In the genomic region with DNA sequence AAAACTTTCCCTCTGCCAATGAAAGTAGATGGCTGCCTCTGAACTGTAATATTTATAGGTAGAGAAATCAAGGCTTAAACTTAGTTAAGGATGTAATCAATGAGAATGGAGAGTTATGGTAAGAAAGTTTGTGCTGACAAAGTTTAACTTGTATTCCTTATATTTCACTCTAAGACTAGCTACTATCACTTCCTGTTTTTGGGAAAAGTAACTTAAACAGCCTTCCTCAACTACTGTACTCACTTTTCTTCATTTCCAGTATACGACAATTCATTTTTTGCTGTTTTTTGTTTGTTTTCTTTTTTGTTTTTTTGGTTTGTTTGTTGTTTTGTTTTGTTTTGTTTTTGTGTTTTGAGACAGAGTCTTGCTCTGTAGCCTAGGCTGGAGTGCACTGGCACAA, we compare ENCODE assay signal across 18 cellular contexts. TPM values are rescaled to one million over a fixed set of nuclear protein-coding genes. Genes with fewer than 3 reads are reported as not detected.
"Had no signal": no experiment of that assay in that cellular context is flagged by ENCODE, and none has a peak within 500 bp of the region (broad histone marks: within the 10 kb centered on the region; RNA-seq: fewer than 3 reads in every experiment).

No MANE protein-coding gene starts in this region.

- ATAC-seq: left ventricle myocardium superior had no signal

- H3K27ac Mint-ChIP-seq: activated B cell treated with CpG ODN at 0.5 μM for 24 hours; activated CD4-positive, alpha-beta T cell treated with anti-CD3 and anti-CD28 coated beads, Interleukin-2, amount 10 ng/mL, durations not matched to agents 24 days and 14 days; nephron; progenitor cell of endocrine pancreas had no signal

- H3K4me3 Mint-ChIP-seq: activated B cell treated with CpG ODN at 0.5 μM for 24 hours; activated CD4-positive, alpha-beta T cell treated with anti-CD3 and anti-CD28 coated beads, Interleukin-2, amount 10 ng/mL, durations not matched to agents 24 days and 14 days; nephron had no signal

- H3K9me3 Mint-ChIP-seq: activated CD4-positive, alpha-beta T cell treated with anti-CD3 and anti-CD28 coated beads, Interleukin-2, amount 10 ng/mL, durations not matched to agents 24 days and 14 days had no signal

- DNase-seq: activated B cell treated with CpG ODN at 0.5 μM for 24 hours; activated CD4-positive, alpha-beta T cell treated with anti-CD3 and anti-CD28 coated beads, Interleukin-2, amount 10 ng/mL, durations not matched to agents 24 days and 14 days; activated CD8-positive, alpha-beta memory T cell treated with anti-CD3 and anti-CD28 coated beads for 24 hours; activated naive CD4-positive, alpha-beta T cell treated with Interleukin-2 at 50 U/mL for 16 hours; anterior cingulate cortex; cerebellar nuclear complex; foreskin melanocyte; kidney glomerular epithelial cell; left ventricle myocardium superior; mesendoderm; occipital lobe; stimulated activated CD4-positive, alpha-beta T cell treated with anti-CD3 and anti-CD28 coated beads, Interleukin-15, amount 100 ng/mL, for 24 hours; stimulated activated CD4-positive, alpha-beta T cell treated with anti-CD3 and anti-CD28 coated beads, Interleukin-4, amount 100 ng/mL, for 24 hours; stimulated activated naive CD4-positive, alpha-beta T cell treated with Interleukin-2 at 50 U/mL for 16 hours; substantia nigra had no signal

- H3K4me1 Mint-ChIP-seq: activated B cell treated with CpG ODN at 0.5 μM for 24 hours; activated CD4-positive, alpha-beta T cell treated with anti-CD3 and anti-CD28 coated beads, Interleukin-2, amount 10 ng/mL, durations not matched to agents 24 days and 14 days; nephron had no signal

- H3K27me3 Mint-ChIP-seq: activated B cell treated with CpG ODN at 0.5 μM for 24 hours; activated CD4-positive, alpha-beta T cell treated with anti-CD3 and anti-CD28 coated beads, Interleukin-2, amount 10 ng/mL, durations not matched to agents 24 days and 14 days; progenitor cell of endocrine pancreas had no signal

RNA-seq across cellular contexts. Expression of a gene that starts 3.7 kb away (rescaled TPM):
- total RNA-seq: activated B cell treated with CpG ODN at 0.5 μM for 24 hours, dermis microvascular lymphatic vessel endothelial cell, progenitor cell of endocrine pancreas had no signal
